Comparison of ENCODE assay signal across 19 cellular contexts in the genomic region with DNA sequence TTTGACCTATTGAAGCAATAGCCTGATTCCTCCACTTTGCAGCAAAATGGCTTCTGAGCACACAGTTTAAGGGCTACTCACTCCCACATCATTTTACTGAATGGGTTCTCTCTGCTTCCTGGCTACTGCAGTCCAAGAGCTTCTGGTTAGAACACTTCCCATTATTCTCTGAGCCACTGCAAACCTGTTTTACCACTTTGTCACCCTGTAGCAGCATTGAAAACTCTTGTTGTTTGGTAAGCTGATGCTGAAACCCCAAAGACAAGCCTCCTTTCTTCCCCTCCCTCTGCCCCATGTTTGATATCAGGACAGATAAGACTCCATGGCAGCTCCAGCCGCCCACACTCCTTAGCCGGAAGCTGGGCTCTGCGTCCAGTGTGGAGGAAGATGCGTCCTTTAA.
DNase-seq lines count a peak whose midpoint lies in the region; ATAC-seq and TF ChIP-seq lines count a peak whose summit lies in the region.
"Had no signal": no experiment of that assay in that cellular context is flagged by ENCODE, and none has a peak within 500 bp of the region (broad histone marks: within the 10 kb centered on the region; RNA-seq: fewer than 3 reads in every experiment).

No MANE protein-coding gene starts in this region.

- no peak overlapping the region for H3K23ac ChIP-seq in IMR-90 (ENCODE audit: low read depth, low read length)

- TF ChIP-seq RAD21 in IMR-90 (IDR thresholded peaks at IDR 0.05; ENCODE audit: low read length): no peak

- H2AK5ac ChIP-seq in IMR-90 (ENCODE audit: low read depth, low read length): peak overlapping the region; percentile 5; the same call in 1 of the 2 replicates

- no peak overlapping the region for H3K18ac ChIP-seq in IMR-90 (ENCODE audit: low read depth, low read length)

- H3K27me3 Mint-ChIP-seq in activated T-helper 1 cell treated with anti-CD3 and anti-CD28 coated beads, Interleukin-12 subunit alpha, Interleukin-12 subunit beta, Interleukin-2, Interleukin-4 antibody, amounts not matched to agents 30 ng/mL and 10 ng/mL and 1 ng/mL, durations not matched to agents 14 hours and 24 hours and 36 hours (ENCODE audit: insufficient read depth): peaks cover 21% of the 10 kb centered on the region

- H4K20me1 ChIP-seq in IMR-90 (ENCODE audit: insufficient read depth, low read length): peaks cover 3% of the 10 kb centered on the region; the same call in 1 of the 2 replicates
- H4K20me1 ChIP-seq: BLaER1 had no signal

- H3K36me3 Mint-ChIP-seq in activated T-helper 1 cell treated with anti-CD3 and anti-CD28 coated beads, Interleukin-12 subunit alpha, Interleukin-12 subunit beta, Interleukin-2, Interleukin-4 antibody, amounts not matched to agents 30 ng/mL and 10 ng/mL and 1 ng/mL, durations not matched to agents 14 hours and 24 hours and 36 hours (ENCODE audit: low read depth): no peaks in the 10 kb centered on the region
- H3K36me3 Mint-ChIP-seq: activated CD8-positive, alpha-beta memory T cell treated with anti-CD3 and anti-CD28 coated beads, Interleukin-2, amount 10 ng/mL, durations not matched to agents 7 days and 5 days; naive thymus-derived CD8-positive, alpha-beta T cell had no signal

- H3K4me2 ChIP-seq in IMR-90 (ENCODE audit: low read depth, low read length): no peak overlapping the region
- H3K4me2 ChIP-seq: BLaER1 had no signal

- ATAC-seq in IMR-90 (ENCODE audit: low read depth) (no peak), left lung (peak; percentile 90), upper lobe of left lung (ENCODE audit: low FRiP score in 2 of 2) (peak; percentile 40 to 81)
- ATAC-seq: activated CD8-positive, alpha-beta memory T cell treated with anti-CD3 and anti-CD28 coated beads, Interleukin-2, amount 10 ng/mL, durations not matched to agents 7 days and 5 days; left ventricle myocardium superior; naive thymus-derived CD8-positive, alpha-beta T cell had no signal

- no peak for TF ChIP-seq CTCF in IMR-90 (conservative IDR thresholded peaks at IDR 0.05; ENCODE audit: low read depth, low read length)
- no peak for TF ChIP-seq CTCF in VCaP (conservative IDR thresholded peaks at IDR 0.05)
- TF ChIP-seq CTCF in left lung (IDR thresholded peaks at IDR 0.05): no peak
- no peak for TF ChIP-seq CTCF in upper lobe of left lung (IDR thresholded peaks at IDR 0.05)

- in situ Hi-C loops in IMR-90 (cut with MboI; ENCODE audit: low sequenced_read_pairs): no loop called here

- no peaks in the 10 kb centered on the region for H3K9me3 ChIP-seq in IMR-90 (ENCODE audit: control insufficient read depth, insufficient read depth, low read length)
- no peaks in the 10 kb centered on the region for H3K9me3 ChIP-seq in left lung
- H3K9me3 ChIP-seq in upper lobe of left lung: no peaks in the 10 kb centered on the region
- H3K9me3 ChIP-seq: BLaER1, MG63 had no signal

- no peak for TF ChIP-seq EP300 in upper lobe of left lung (IDR thresholded peaks at IDR 0.05)

- no peak overlapping the region for H4K91ac ChIP-seq in IMR-90 (ENCODE audit: insufficient read depth, low read depth, low read length)

- no peak overlapping the region for H3K27ac Mint-ChIP-seq in activated T-helper 1 cell treated with anti-CD3 and anti-CD28 coated beads, Interleukin-12 subunit alpha, Interleukin-12 subunit beta, Interleukin-2, Interleukin-4 antibody, amounts not matched to agents 30 ng/mL and 10 ng/mL and 1 ng/mL, durations not matched to agents 14 hours and 24 hours and 36 hours
- H3K27ac Mint-ChIP-seq: activated CD8-positive, alpha-beta memory T cell treated with anti-CD3 and anti-CD28 coated beads, Interleukin-2, amount 10 ng/mL, durations not matched to agents 7 days and 5 days; naive thymus-derived CD8-positive, alpha-beta T cell had no signal

- no peak overlapping the region for H3K4me3 Mint-ChIP-seq in activated T-helper 1 cell treated with anti-CD3 and anti-CD28 coated beads, Interleukin-12 subunit alpha, Interleukin-12 subunit beta, Interleukin-2, Interleukin-4 antibody, amounts not matched to agents 30 ng/mL and 10 ng/mL and 1 ng/mL, durations not matched to agents 14 hours and 24 hours and 36 hours
- H3K4me3 Mint-ChIP-seq: activated CD8-positive, alpha-beta memory T cell treated with anti-CD3 and anti-CD28 coated beads, Interleukin-2, amount 10 ng/mL, durations not matched to agents 7 days and 5 days had no signal

- H3K4me3 ChIP-seq in IMR-90 (ENCODE audit: insufficient read depth, low read depth, low read length) (no peak overlapping the region), left lung (no peak overlapping the region), upper lobe of left lung (no peak overlapping the region)
- H3K4me3 ChIP-seq: BLaER1, GM23248, MG63 had no signal

- no peak overlapping the region for H2BK15ac ChIP-seq in IMR-90 (ENCODE audit: low read depth, low read length)

- WGBS in IMR-90 (ENCODE audit: extremely low coverage in 2 of 2, insufficient read length in 1 of 2), 2 experiments: no CpG with 5 or more reads among the region's 4 CpGs
- 58 to 69% methylated on average over 4 of the region's 4 CpGs for WGBS in upper lobe of left lung, 2 donors

- no peak overlapping the region for H3K27ac ChIP-seq in IMR-90 (ENCODE audit: insufficient read depth, low read length)
- H3K27ac ChIP-seq in VCaP: peak overlapping the region; percentile 38
- H3K27ac ChIP-seq in left lung: peak overlapping the region; percentile 9 to 46
- peak overlapping the region; percentile 18 to 64 (median 56) for H3K27ac ChIP-seq in upper lobe of left lung
- H3K27ac ChIP-seq: BLaER1, GM23248 had no signal

- no peak overlapping the region for H3K56ac ChIP-seq in IMR-90 (ENCODE audit: extremely low read depth, insufficient read depth, low read length)

- POLR2A ChIA-PET in IMR-90 (lab: Charles Lee; ENCODE audit: unreplicated experiment): no interaction called here

- H4K5ac ChIP-seq in IMR-90 (ENCODE audit: low read depth, low read length): no peak overlapping the region

- dilution Hi-C loops in IMR-90 (cut with HindIII; ENCODE audit: low sequenced_read_pairs, unreplicated experiment): no loop called here

- H3K4ac ChIP-seq in IMR-90 (ENCODE audit: low read depth, low read length): no peak overlapping the region

- no peak overlapping the region for H3K14ac ChIP-seq in IMR-90 (replicated peaks; ENCODE audit: low read depth, low read length)

- DNase-seq in IMR-90: no peak
- no peak for DNase-seq in left lung
- peak in 1 of 2 donors; percentile 44 for DNase-seq in upper lobe of left lung
- DNase-seq in HCEC 1CT: no peak
- no peak for DNase-seq in Kasumi-1 (lab: John Stamatoyannopoulos, UW)
- no peak for DNase-seq in activated T-helper 1 cell treated with anti-CD3 and anti-CD28 coated beads, Interleukin-12 subunit alpha, Interleukin-12 subunit beta, Interleukin-2, Interleukin-4 antibody, amounts not matched to agents 30 ng/mL and 10 ng/mL and 1 ng/mL, durations not matched to agents 14 hours and 24 hours and 36 hours (ENCODE audit: low spot score)
- DNase-seq: activated CD4-positive, CD25-positive, alpha-beta regulatory T cell treated with anti-CD3 and anti-CD28 coated beads, Interleukin-2, amount 50 U/mL, for 72 hours; activated CD8-positive, alpha-beta memory T cell treated with anti-CD3 and anti-CD28 coated beads, Interleukin-2, amount 10 ng/mL, durations not matched to agents 7 days and 5 days; dermis blood vessel endothelial cell; GM23248; hypothalamus; left ventricle myocardium superior; MG63; naive thymus-derived CD8-positive, alpha-beta T cell; NCI-H1694 treated with DMSO at 0.1 percent for 48 hours; RPMI8226; substantia nigra had no signal

- no peak overlapping the region for H2BK5ac ChIP-seq in IMR-90 (ENCODE audit: low read depth, low read length, poor library complexity, severe bottlenecking)

- intact Hi-C loops in IMR-90 (cut with micrococcal nuclease) (loop anchor here (2.0 kb wide), 1 partner anchor 21 kb away; no protein-coding TSS in a partner anchor), left lung (cut with DNase I) (no loop called here)
- intact Hi-C loops in activated T-helper 1 cell treated with anti-CD3 and anti-CD28 coated beads, Interleukin-12 subunit alpha, Interleukin-12 subunit beta, Interleukin-2, Interleukin-4 antibody, amounts not matched to agents 30 ng/mL and 10 ng/mL and 1 ng/mL, durations not matched to agents 14 hours and 24 hours and 36 hours (cut with micrococcal nuclease): no loop called here

- peak overlapping the region; percentile 79 for H2AK9ac ChIP-seq in IMR-90 (replicated peaks; ENCODE audit: low read depth, low read length, poor library complexity)

- no peaks in the 10 kb centered on the region for H3K79me1 ChIP-seq in IMR-90 (ENCODE audit: low read depth in 1 of 2, low read length in 2 of 2)

- no peak overlapping the region for H3K9ac ChIP-seq in IMR-90 (ENCODE audit: low read depth, low read length)
- H3K9ac ChIP-seq: BLaER1, GM23248 had no signal

- H3K27me3 ChIP-seq in IMR-90 (ENCODE audit: control insufficient read depth, insufficient read depth, low read length) (no peaks in the 10 kb centered on the region), left lung (no peaks in the 10 kb centered on the region), upper lobe of left lung (no peaks in the 10 kb centered on the region)
- H3K27me3 ChIP-seq: BLaER1, MG63 had no signal

- H3K9me3 Mint-ChIP-seq in activated T-helper 1 cell treated with anti-CD3 and anti-CD28 coated beads, Interleukin-12 subunit alpha, Interleukin-12 subunit beta, Interleukin-2, Interleukin-4 antibody, amounts not matched to agents 30 ng/mL and 10 ng/mL and 1 ng/mL, durations not matched to agents 14 hours and 24 hours and 36 hours: no peaks in the 10 kb centered on the region
- H3K9me3 Mint-ChIP-seq: naive thymus-derived CD8-positive, alpha-beta T cell had no signal

- CTCF ChIA-PET in IMR-90 (lab: Yijun Ruan, JAX): interaction anchor here (0.6 kb wide), 1 partner anchor 11 kb away, joined by 3 read pairs; no protein-coding TSS in a partner anchor

- H3K4me1 Mint-ChIP-seq in activated T-helper 1 cell treated with anti-CD3 and anti-CD28 coated beads, Interleukin-12 subunit alpha, Interleukin-12 subunit beta, Interleukin-2, Interleukin-4 antibody, amounts not matched to agents 30 ng/mL and 10 ng/mL and 1 ng/mL, durations not matched to agents 14 hours and 24 hours and 36 hours (ENCODE audit: low read depth): no peaks in the 10 kb centered on the region
- H3K4me1 Mint-ChIP-seq: activated CD8-positive, alpha-beta memory T cell treated with anti-CD3 and anti-CD28 coated beads, Interleukin-2, amount 10 ng/mL, durations not matched to agents 7 days and 5 days; naive thymus-derived CD8-positive, alpha-beta T cell had no signal

- H2BK20ac ChIP-seq in IMR-90 (ENCODE audit: low read depth, low read length): no peak overlapping the region

- peaks cover 3% of the 10 kb centered on the region; the same call in 1 of the 2 replicates for H3K9me1 ChIP-seq in IMR-90 (ENCODE audit: insufficient read depth, low read length)

- no TSS peak for BruUV-seq in IMR-90 (replicated peaks; lab: Mats Ljungman, UMichigan)

- H3K4me1 ChIP-seq in IMR-90 (ENCODE audit: control insufficient read depth, insufficient read depth, low read length): peaks cover 7% of the 10 kb centered on the region
- H3K4me1 ChIP-seq in left lung: no peaks in the 10 kb centered on the region
- peaks cover 0 to 10% (median 2%) of the 10 kb centered on the region in 4 donors for H3K4me1 ChIP-seq in upper lobe of left lung

- H2AFZ ChIP-seq in IMR-90 (replicated peaks; ENCODE audit: low read length, poor library complexity): peak overlapping the region; percentile 59
- H2AFZ ChIP-seq: GM23248 had no signal

- TF ChIP-seq POLR2A in IMR-90 (IDR thresholded peaks at IDR 0.05; ENCODE audit: low read depth, low read length) (no peak), upper lobe of left lung (IDR thresholded peaks at IDR 0.05) (no peak)

- peaks cover 11% of the 10 kb centered on the region for H3K36me3 ChIP-seq in IMR-90 (ENCODE audit: control insufficient read depth, insufficient read depth, low read length)
- no peaks in the 10 kb centered on the region for H3K36me3 ChIP-seq in left lung
- peaks cover 0 to 5% (median 0%) of the 10 kb centered on the region in 4 donors for H3K36me3 ChIP-seq in upper lobe of left lung
- H3K36me3 ChIP-seq: BLaER1 had no signal

- no peak overlapping the region for H2BK120ac ChIP-seq in IMR-90 (ENCODE audit: low read depth, low read length)

- no peak overlapping the region for H4K8ac ChIP-seq in IMR-90 (ENCODE audit: low read depth in 2 of 2, low read length in 2 of 2)
